ENCODE assay signal across 1 cellular context in the genomic region with DNA sequence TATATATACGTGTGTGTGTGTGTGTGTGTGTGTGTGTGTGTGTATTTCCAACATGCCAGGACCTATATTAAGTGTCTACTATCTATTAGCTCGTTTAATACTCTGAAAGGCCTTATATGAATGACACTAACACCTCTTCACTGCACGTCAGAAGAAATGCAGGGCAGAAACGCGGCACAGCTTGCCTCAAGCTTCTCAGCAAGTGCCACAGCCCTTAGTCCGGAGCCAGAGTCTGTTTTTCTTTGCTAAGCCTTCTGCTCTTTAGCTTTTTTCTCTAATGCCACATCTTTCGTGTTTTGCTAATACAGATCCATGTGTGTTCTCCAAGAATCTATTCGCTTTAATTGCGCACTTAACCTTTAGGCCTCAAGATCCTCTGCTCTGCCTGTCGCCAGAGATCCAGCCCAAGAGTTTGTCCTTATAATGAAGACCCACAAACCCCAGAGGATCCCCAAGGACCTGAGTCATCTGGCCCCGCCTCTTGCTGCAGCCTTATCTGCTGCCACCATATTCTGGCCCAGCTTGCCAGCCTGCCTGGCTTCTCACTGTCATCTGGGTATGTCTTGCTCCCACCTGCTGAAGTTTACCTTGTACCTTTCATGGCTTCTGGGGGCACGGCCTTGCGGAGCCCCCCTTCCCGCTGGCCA.
TF ChIP-seq lines count a peak whose summit lies in the region.

No MANE protein-coding gene starts in this region.

TF ChIP-seq in K562, 482 proteins besides CTCF, POLR2A, EP300 and RAD21 (continued from another document and continues in another):
- TF ChIP-seq, protein P1, sequence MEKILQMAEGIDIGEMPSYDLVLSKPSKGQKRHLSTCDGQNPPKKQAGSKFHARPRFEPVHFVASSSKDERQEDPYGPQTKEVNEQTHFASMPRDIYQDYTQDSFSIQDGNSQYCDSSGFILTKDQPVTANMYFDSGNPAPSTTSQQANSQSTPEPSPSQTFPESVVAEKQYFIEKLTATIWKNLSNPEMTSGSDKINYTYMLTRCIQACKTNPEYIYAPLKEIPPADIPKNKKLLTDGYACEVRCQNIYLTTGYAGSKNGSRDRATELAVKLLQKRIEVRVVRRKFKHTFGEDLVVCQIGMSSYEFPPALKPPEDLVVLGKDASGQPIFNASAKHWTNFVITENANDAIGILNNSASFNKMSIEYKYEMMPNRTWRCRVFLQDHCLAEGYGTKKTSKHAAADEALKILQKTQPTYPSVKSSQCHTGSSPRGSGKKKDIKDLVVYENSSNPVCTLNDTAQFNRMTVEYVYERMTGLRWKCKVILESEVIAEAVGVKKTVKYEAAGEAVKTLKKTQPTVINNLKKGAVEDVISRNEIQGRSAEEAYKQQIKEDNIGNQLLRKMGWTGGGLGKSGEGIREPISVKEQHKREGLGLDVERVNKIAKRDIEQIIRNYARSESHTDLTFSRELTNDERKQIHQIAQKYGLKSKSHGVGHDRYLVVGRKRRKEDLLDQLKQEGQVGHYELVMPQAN (IDR thresholded peaks at IDR 0.05; ENCODE audit: borderline replicate concordance) = no peak
- TF ChIP-seq JUND (IDR thresholded peaks at IDR 0.05; ENCODE audit: borderline replicate concordance, low read depth, low read length) (peak; percentile 90), JUND (tag; IDR thresholded peaks at IDR 0.05; ENCODE audit: borderline replicate concordance, low read depth, low read length) (peak; percentile 83; the same call in 2 of the 3 replicates), ZNF77 (CRISPR knock-in tag; IDR thresholded peaks at IDR 0.05) (no peak), GTF2F1 (IDR thresholded peaks at IDR 0.05; ENCODE audit: low read depth, low read length) (no peak), MBD1 (CRISPR knock-in tag; IDR thresholded peaks at IDR 0.05) (no peak), MXI1 (IDR thresholded peaks at IDR 0.05; ENCODE audit: low read depth, low read length) (peak; percentile 39; the same call in 1 of the 2 replicates), ZNF143 (CRISPR knock-in tag; IDR thresholded peaks at IDR 0.05) (no peak), SIN3A (IDR thresholded peaks at IDR 0.05; ENCODE audit: borderline replicate concordance in 2 of 2, control insufficient read depth in 1 of 2, low read depth in 2 of 2, low read length in 2 of 2) (no peak), DACH1 (IDR thresholded peaks at IDR 0.05; ENCODE audit: partially characterized antibody) (no peak), MAX (CRISPR knock-in tag; IDR thresholded peaks at IDR 0.05) (no peak), DDX20 (tag; IDR thresholded peaks at IDR 0.05; ENCODE audit: low read depth) (no peak), ELF1 (tag; IDR thresholded peaks at IDR 0.05) (no peak), MECOM (CRISPR knock-in tag; IDR thresholded peaks at IDR 0.05) (peak; percentile 48; the same call in 1 of the 2 replicates), PHF21A (IDR thresholded peaks at IDR 0.05; ENCODE audit: borderline replicate concordance, low read depth) (peak; percentile 37; the same call in 1 of the 2 replicates), SUPT5H (IDR thresholded peaks at IDR 0.05) (0 out of 2 replicates have a peak, but pooled peaks have one; percentile 45), IFI16 (CRISPR knock-in tag; IDR thresholded peaks at IDR 0.05) (no peak), ZNF764 (CRISPR knock-in tag; IDR thresholded peaks at IDR 0.05; ENCODE audit: low read depth) (no peak), ASH1L (IDR thresholded peaks at IDR 0.05; ENCODE audit: borderline replicate concordance, low read depth, partially characterized antibody) (no peak), EGR1 (conservative IDR thresholded peaks at IDR 0.05) (no peak), JUN (IDR thresholded peaks at IDR 0.05; ENCODE audit: borderline replicate concordance, low read depth, low read length) (peak; percentile 68; the same call in 1 of the 2 replicates), JUN (CRISPR knock-in tag; IDR thresholded peaks at IDR 0.05; ENCODE audit: borderline replicate concordance) (no peak), ETV6 (IDR thresholded peaks at IDR 0.05; ENCODE audit: borderline replicate concordance in 1 of 2, low read depth in 2 of 2, low read length in 1 of 2) (no peak), ETV6 (CRISPR knock-in tag; IDR thresholded peaks at IDR 0.05; ENCODE audit: borderline replicate concordance) (no peak), CREB3 (tag; conservative IDR thresholded peaks at IDR 0.05; ENCODE audit: low read depth) (no peak; the same call in 1 of the 2 replicates), IRF9 (tag; IDR thresholded peaks at IDR 0.05) (no peak), L3MBTL2 (IDR thresholded peaks at IDR 0.05) (peak; percentile 65), TBL1XR1 (IDR thresholded peaks at IDR 0.05; ENCODE audit: low read length in 2 of 2) (peak; percentile 20 to 47; a peak in 2 of 4 replicates), LCOR (CRISPR knock-in tag; IDR thresholded peaks at IDR 0.05) (peak; percentile 46; the same call in 1 of the 2 replicates), GABPA (tag; conservative IDR thresholded peaks at IDR 0.05; ENCODE audit: low read depth) (no peak), ZNF316 (IDR thresholded peaks at IDR 0.05) (peak; percentile 73), U2AF2 (optimal IDR thresholded peaks at IDR 0.05; ENCODE audit: low read depth, low read length) (no peak), ZNF644 (tag; IDR thresholded peaks at IDR 0.05; ENCODE audit: low read depth) (0 out of 2 replicates have a peak, but pooled peaks have one; percentile 75), CEBPB (tag; IDR thresholded peaks at IDR 0.05) (no peak), SREBF1 (IDR thresholded peaks at IDR 0.05; ENCODE audit: borderline replicate concordance, low read depth, low read length) (no peak), ELK1 (CRISPR knock-in tag; IDR thresholded peaks at IDR 0.05) (no peak), BACH1 (tag; IDR thresholded peaks at IDR 0.05) (peak; percentile 61; the same call in 1 of the 2 replicates), TAL1 (IDR thresholded peaks at IDR 0.05) (peak; percentile 87), ESRRA (IDR thresholded peaks at IDR 0.05; ENCODE audit: borderline replicate concordance, low read depth) (0 out of 2 replicates have a peak, but pooled peaks have one; percentile 7), SOX6 (IDR thresholded peaks at IDR 0.05) (peak; percentile 54), ATF7 (IDR thresholded peaks at IDR 0.05) (peak; percentile 44; the same call in 1 of the 2 replicates), NCOA2 (IDR thresholded peaks at IDR 0.05; ENCODE audit: partially characterized antibody in 2 of 2) (no peak)
- TF ChIP-seq, protein P2, sequence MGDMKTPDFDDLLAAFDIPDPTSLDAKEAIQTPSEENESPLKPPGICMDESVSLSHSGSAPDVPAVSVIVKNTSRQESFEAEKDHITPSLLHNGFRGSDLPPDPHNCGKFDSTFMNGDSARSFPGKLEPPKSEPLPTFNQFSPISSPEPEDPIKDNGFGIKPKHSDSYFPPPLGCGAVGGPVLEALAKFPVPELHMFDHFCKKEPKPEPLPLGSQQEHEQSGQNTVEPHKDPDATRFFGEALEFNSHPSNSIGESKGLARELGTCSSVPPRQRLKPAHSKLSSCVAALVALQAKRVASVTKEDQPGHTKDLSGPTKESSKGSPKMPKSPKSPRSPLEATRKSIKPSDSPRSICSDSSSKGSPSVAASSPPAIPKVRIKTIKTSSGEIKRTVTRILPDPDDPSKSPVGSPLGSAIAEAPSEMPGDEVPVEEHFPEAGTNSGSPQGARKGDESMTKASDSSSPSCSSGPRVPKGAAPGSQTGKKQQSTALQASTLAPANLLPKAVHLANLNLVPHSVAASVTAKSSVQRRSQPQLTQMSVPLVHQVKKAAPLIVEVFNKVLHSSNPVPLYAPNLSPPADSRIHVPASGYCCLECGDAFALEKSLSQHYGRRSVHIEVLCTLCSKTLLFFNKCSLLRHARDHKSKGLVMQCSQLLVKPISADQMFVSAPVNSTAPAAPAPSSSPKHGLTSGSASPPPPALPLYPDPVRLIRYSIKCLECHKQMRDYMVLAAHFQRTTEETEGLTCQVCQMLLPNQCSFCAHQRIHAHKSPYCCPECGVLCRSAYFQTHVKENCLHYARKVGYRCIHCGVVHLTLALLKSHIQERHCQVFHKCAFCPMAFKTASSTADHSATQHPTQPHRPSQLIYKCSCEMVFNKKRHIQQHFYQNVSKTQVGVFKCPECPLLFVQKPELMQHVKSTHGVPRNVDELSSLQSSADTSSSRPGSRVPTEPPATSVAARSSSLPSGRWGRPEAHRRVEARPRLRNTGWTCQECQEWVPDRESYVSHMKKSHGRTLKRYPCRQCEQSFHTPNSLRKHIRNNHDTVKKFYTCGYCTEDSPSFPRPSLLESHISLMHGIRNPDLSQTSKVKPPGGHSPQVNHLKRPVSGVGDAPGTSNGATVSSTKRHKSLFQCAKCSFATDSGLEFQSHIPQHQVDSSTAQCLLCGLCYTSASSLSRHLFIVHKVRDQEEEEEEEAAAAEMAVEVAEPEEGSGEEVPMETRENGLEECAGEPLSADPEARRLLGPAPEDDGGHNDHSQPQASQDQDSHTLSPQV (IDR thresholded peaks at IDR 0.05) = peak; percentile 86
- TF ChIP-seq, protein P3, sequence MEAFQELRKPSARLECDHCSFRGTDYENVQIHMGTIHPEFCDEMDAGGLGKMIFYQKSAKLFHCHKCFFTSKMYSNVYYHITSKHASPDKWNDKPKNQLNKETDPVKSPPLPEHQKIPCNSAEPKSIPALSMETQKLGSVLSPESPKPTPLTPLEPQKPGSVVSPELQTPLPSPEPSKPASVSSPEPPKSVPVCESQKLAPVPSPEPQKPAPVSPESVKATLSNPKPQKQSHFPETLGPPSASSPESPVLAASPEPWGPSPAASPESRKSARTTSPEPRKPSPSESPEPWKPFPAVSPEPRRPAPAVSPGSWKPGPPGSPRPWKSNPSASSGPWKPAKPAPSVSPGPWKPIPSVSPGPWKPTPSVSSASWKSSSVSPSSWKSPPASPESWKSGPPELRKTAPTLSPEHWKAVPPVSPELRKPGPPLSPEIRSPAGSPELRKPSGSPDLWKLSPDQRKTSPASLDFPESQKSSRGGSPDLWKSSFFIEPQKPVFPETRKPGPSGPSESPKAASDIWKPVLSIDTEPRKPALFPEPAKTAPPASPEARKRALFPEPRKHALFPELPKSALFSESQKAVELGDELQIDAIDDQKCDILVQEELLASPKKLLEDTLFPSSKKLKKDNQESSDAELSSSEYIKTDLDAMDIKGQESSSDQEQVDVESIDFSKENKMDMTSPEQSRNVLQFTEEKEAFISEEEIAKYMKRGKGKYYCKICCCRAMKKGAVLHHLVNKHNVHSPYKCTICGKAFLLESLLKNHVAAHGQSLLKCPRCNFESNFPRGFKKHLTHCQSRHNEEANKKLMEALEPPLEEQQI (IDR thresholded peaks at IDR 0.05) = no peak
- TF ChIP-seq, protein P4, sequence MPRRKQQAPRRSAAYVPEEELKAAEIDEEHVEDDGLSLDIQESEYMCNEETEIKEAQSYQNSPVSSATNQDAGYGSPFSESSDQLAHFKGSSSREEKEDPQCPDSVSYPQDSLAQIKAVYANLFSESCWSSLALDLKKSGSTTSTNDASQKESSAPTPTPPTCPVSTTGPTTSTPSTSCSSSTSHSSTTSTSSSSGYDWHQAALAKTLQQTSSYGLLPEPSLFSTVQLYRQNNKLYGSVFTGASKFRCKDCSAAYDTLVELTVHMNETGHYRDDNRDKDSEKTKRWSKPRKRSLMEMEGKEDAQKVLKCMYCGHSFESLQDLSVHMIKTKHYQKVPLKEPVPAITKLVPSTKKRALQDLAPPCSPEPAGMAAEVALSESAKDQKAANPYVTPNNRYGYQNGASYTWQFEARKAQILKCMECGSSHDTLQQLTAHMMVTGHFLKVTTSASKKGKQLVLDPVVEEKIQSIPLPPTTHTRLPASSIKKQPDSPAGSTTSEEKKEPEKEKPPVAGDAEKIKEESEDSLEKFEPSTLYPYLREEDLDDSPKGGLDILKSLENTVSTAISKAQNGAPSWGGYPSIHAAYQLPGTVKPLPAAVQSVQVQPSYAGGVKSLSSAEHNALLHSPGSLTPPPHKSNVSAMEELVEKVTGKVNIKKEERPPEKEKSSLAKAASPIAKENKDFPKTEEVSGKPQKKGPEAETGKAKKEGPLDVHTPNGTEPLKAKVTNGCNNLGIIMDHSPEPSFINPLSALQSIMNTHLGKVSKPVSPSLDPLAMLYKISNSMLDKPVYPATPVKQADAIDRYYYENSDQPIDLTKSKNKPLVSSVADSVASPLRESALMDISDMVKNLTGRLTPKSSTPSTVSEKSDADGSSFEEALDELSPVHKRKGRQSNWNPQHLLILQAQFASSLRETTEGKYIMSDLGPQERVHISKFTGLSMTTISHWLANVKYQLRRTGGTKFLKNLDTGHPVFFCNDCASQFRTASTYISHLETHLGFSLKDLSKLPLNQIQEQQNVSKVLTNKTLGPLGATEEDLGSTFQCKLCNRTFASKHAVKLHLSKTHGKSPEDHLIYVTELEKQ (CRISPR knock-in tag; IDR thresholded peaks at IDR 0.05) = no peak
